ENCODE assay signal across 8 cellular contexts in the genomic region with DNA sequence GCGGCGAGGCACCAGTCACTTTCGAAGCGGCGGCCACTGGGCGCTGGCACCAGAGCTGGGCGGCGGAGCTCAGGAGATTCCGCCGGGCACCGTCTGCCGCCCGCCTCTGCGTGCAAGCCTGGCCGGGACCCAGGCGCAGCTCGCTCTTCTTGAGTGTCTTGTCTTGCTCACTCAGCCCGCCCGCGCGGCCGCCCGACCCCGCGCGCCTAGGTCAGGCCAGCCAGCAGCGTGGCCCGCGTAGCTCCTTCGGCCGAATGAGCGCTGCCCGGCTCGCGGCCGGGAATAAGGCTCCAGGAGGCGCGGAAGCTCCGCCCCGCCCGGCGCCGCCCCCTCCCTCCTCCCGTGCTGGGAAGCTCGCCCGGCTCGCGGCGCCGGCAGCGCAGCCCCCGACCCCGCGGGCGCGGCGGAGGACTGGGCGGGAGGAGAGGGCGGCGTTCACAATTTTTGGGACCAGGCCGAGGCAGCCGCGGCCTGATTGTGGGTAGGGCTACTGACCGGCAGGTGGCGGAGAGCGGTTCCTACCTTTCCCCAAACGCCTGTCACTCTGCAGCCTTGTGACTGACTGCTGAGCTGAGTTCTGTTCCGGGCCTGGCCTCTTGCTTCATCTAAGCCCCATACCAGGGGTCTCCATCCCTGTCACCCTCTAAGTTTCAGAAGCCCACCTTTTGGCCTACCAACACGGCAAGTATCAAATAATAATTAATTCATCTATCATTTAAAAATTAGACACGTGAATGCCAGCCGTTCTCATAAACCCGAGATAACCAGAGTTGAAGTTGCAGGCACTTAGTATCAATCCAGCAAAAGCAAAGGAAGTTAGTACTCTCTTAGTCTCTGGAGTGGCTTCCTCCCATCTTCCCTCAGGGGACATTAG. TPM values are rescaled to one million over a fixed set of nuclear protein-coding genes. Genes with fewer than 3 reads are reported as not detected.
DNase-seq lines count a peak whose midpoint lies in the region; ATAC-seq and TF ChIP-seq lines count a peak whose summit lies in the region.

A gene with protein sequence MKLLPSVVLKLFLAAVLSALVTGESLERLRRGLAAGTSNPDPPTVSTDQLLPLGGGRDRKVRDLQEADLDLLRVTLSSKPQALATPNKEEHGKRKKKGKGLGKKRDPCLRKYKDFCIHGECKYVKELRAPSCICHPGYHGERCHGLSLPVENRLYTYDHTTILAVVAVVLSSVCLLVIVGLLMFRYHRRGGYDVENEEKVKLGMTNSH (minus strand): TSS at position 256 of the 874 bp plus-strand sequence. CDS start 275 bp downstream, outside the sequence.

- no peaks in the 10 kb centered on the region for H3K9me3 ChIP-seq in vagina

- no peaks in the 10 kb centered on the region for H3K27me3 ChIP-seq in vagina

- TF ChIP-seq POLR2A in vagina (IDR thresholded peaks at IDR 0.05), result peak; percentile 67 to 71

- peak; percentile 27; the same call in 1 of the 2 replicates for TF ChIP-seq RAD21 in Ishikawa (IDR thresholded peaks at IDR 0.05; ENCODE audit: low read depth)

- ATAC-seq in GM21717 (IDR thresholded peaks at IDR 0.05; ENCODE audit: unreplicated experiment) (peak; percentile 65), omental fat pad (ENCODE audit: low FRiP score) (peak; percentile 83)

- DNase-seq in ELF-1 (ENCODE audit: low read depth, low spot score), result peak; percentile 97
- peak; percentile 74 for DNase-seq in SK-N-DZ (ENCODE audit: low spot score)
- peak; percentile 6 for DNase-seq in activated naive CD8-positive, alpha-beta T cell treated with anti-CD3 and anti-CD28 coated beads, Interleukin-2, amount 50 U/mL, for 16 hours (ENCODE audit: low read depth, low spot score)
- DNase-seq in head of caudate nucleus, result peak; percentile 61 to 94 (median 87)
- DNase-seq in omental fat pad (ENCODE audit: low spot score), result no peak
- no peak for DNase-seq in vagina (ENCODE audit: extremely low spot score in 2 of 2)

- peak within 1 kb of the TSS; percentile 71 to 74 for H3K4me3 ChIP-seq in vagina

- TF ChIP-seq EP300 in Ishikawa (IDR thresholded peaks at IDR 0.05; ENCODE audit: borderline replicate concordance), result no peak; the same call in 1 of the 2 replicates

- no peaks in the 10 kb centered on the region for H3K36me3 ChIP-seq in vagina

- peak within 1 kb of the TSS; percentile 68 for H3K27ac ChIP-seq in vagina

- intact Hi-C loops in head of caudate nucleus (cut with DNase I), result loop anchor here (2.0 to 10.0 kb wide), 3 partner anchors 44 to 172 kb away; a partner anchor contains a TSS
- intact Hi-C loops in vagina (cut with DNase I), result no loop called here

- H3K4me1 ChIP-seq in vagina, result peaks cover 36% of the 10 kb centered on the region

- no peak for TF ChIP-seq CTCF in omental fat pad (IDR thresholded peaks at IDR 0.05)
- peak in 1 of 3 experiments; percentile 25 for TF ChIP-seq CTCF in vagina (IDR thresholded peaks at IDR 0.05)

TF ChIP-seq in Ishikawa, 13 proteins besides CTCF, POLR2A, EP300 and RAD21:
- TF ChIP-seq, protein P1, sequence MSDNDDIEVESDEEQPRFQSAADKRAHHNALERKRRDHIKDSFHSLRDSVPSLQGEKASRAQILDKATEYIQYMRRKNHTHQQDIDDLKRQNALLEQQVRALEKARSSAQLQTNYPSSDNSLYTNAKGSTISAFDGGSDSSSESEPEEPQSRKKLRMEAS (IDR thresholded peaks at IDR 0.05), result peak; percentile 64; the same call in 1 of the 2 replicates
- TF ChIP-seq TCF12 (IDR thresholded peaks at IDR 0.05; ENCODE audit: low read depth) (no peak; the same call in 1 of the 2 replicates), YY1 (IDR thresholded peaks at IDR 0.05; ENCODE audit: low read depth) (0 out of 2 replicates have a peak, but pooled peaks have one; percentile 38), EGR1 (IDR thresholded peaks at IDR 0.05) (no peak), ZBTB7A (IDR thresholded peaks at IDR 0.05; ENCODE audit: low read depth) (peak; percentile 67), TAF1 (IDR thresholded peaks at IDR 0.05; ENCODE audit: low read depth) (peak; percentile 51; the same call in 1 of the 2 replicates), CEBPB (IDR thresholded peaks at IDR 0.05) (no peak)

RNA-seq across cellular contexts. Expression of the gene that starts here (rescaled TPM):
- 1.8 and 2.7 TPM in 2 replicates for polyA plus RNA-seq in SK-N-DZ (2014; cell fraction: cytosol; rRNA removed)
- polyA plus RNA-seq in SK-N-DZ (2014; cell fraction: nucleus; rRNA removed), result 1.5 and 1.6 TPM in 2 replicates
- 10 to 100 TPM; 32.1 to 81.8 (median 61.0) TPM for total RNA-seq in omental fat pad
- total RNA-seq in vagina, result 16.2 TPM

Comparison
In these comparisons a context has a peak if more than half of its experiments do, and no peak if none do; other contexts are left out.
1. DNase-seq: peak in ELF-1 (single experiment), SK-N-DZ (single experiment), activated naive CD8-positive, alpha-beta T cell treated with anti-CD3 and anti-CD28 coated beads, Interleukin-2, amount 50 U/mL, for 16 hours (single experiment) and head of caudate nucleus (42 of 42); none in omental fat pad (single experiment) and vagina (0 of 2).